In the genomic region with DNA sequence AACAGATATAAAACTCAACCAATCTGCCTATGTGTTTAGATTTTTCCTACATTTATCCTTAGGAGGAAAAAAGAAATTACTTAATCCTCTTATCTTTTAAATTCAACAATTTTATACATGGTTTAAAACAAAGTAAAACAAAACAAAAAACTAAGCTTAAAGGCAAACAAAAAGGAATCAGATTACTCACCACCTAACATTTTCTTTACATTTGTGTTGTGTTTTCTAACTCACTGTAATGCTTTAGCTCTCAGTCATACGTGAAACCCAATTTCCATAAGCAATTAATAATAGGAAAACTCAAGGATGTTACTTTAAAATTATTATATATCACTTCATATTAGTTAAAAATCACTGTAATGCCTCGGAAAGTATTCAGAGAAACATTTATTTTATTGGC, we compare ENCODE assay signal across 1 cellular context.
TF ChIP-seq lines count a peak whose summit lies in the region.

No MANE protein-coding gene starts in this region.

TF ChIP-seq in SK-N-SH, 30 proteins besides CTCF, POLR2A, EP300 and RAD21 (continued from another document):
- TF ChIP-seq, protein P1, sequence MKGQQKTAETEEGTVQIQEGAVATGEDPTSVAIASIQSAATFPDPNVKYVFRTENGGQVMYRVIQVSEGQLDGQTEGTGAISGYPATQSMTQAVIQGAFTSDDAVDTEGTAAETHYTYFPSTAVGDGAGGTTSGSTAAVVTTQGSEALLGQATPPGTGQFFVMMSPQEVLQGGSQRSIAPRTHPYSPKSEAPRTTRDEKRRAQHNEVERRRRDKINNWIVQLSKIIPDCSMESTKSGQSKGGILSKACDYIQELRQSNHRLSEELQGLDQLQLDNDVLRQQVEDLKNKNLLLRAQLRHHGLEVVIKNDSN (IDR thresholded peaks at IDR 0.05; ENCODE audit: borderline replicate concordance, low read depth): no peak
- TF ChIP-seq GABPA (IDR thresholded peaks at IDR 0.05; ENCODE audit: low read depth) (no peak), GATA2 (CRISPR knock-in tag; IDR thresholded peaks at IDR 0.05) (no peak), TEAD4 (IDR thresholded peaks at IDR 0.05; ENCODE audit: borderline replicate concordance, insufficient read depth) (no peak), MEF2A (IDR thresholded peaks at IDR 0.05; ENCODE audit: borderline replicate concordance, low read depth) (no peak), ELF1 (IDR thresholded peaks at IDR 0.05) (no peak), FOSL2 (IDR thresholded peaks at IDR 0.05; ENCODE audit: borderline replicate concordance, low read depth) (no peak), EZH2phosphoT487 (IDR thresholded peaks at IDR 0.05; ENCODE audit: borderline replicate concordance, low read depth) (no peak), POLR2AphosphoS5 (IDR thresholded peaks at IDR 0.05; ENCODE audit: low read depth, low read length) (no peak), JUND (IDR thresholded peaks at IDR 0.05) (no peak)
- TF ChIP-seq, protein P2, sequence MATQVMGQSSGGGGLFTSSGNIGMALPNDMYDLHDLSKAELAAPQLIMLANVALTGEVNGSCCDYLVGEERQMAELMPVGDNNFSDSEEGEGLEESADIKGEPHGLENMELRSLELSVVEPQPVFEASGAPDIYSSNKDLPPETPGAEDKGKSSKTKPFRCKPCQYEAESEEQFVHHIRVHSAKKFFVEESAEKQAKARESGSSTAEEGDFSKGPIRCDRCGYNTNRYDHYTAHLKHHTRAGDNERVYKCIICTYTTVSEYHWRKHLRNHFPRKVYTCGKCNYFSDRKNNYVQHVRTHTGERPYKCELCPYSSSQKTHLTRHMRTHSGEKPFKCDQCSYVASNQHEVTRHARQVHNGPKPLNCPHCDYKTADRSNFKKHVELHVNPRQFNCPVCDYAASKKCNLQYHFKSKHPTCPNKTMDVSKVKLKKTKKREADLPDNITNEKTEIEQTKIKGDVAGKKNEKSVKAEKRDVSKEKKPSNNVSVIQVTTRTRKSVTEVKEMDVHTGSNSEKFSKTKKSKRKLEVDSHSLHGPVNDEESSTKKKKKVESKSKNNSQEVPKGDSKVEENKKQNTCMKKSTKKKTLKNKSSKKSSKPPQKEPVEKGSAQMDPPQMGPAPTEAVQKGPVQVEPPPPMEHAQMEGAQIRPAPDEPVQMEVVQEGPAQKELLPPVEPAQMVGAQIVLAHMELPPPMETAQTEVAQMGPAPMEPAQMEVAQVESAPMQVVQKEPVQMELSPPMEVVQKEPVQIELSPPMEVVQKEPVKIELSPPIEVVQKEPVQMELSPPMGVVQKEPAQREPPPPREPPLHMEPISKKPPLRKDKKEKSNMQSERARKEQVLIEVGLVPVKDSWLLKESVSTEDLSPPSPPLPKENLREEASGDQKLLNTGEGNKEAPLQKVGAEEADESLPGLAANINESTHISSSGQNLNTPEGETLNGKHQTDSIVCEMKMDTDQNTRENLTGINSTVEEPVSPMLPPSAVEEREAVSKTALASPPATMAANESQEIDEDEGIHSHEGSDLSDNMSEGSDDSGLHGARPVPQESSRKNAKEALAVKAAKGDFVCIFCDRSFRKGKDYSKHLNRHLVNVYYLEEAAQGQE (IDR thresholded peaks at IDR 0.05; ENCODE audit: low read depth, low read length): no peak
- TF ChIP-seq, protein P3, sequence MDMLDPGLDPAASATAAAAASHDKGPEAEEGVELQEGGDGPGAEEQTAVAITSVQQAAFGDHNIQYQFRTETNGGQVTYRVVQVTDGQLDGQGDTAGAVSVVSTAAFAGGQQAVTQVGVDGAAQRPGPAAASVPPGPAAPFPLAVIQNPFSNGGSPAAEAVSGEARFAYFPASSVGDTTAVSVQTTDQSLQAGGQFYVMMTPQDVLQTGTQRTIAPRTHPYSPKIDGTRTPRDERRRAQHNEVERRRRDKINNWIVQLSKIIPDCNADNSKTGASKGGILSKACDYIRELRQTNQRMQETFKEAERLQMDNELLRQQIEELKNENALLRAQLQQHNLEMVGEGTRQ (IDR thresholded peaks at IDR 0.05; ENCODE audit: borderline replicate concordance, low read depth, low read length): no peak
